11 cellular contexts compared by ENCODE assay signal in genomic region chr7:21338728-21339164, GRCh38.
A peak's percentile ranks its signal among the peaks of the same experiment; 100 is the strongest.
DNase-seq lines count a peak whose midpoint lies in the region; ATAC-seq lines count a peak whose summit lies in the region.
"Had no signal": no experiment of that assay in that cellular context is flagged by ENCODE, and none has a peak within 500 bp of the region (broad histone marks: within the 10 kb centered on the region; RNA-seq: fewer than 3 reads in every experiment).

No MANE protein-coding gene starts in this region.

- H3K4me3 Mint-ChIP-seq in activated naive CD4-positive, alpha-beta T cell treated with anti-CD3 and anti-CD28 coated beads, Interleukin-2, amount 50 U/mL, for 24 hours, result peak overlapping the region; percentile 54

- no peaks in the 10 kb centered on the region for H3K27me3 Mint-ChIP-seq in activated naive CD4-positive, alpha-beta T cell treated with anti-CD3 and anti-CD28 coated beads, Interleukin-2, amount 50 U/mL, for 24 hours

- H3K9me3 Mint-ChIP-seq in activated naive CD4-positive, alpha-beta T cell treated with anti-CD3 and anti-CD28 coated beads, Interleukin-2, amount 50 U/mL, for 24 hours, result no peaks in the 10 kb centered on the region

- ATAC-seq in HG03039 (IDR thresholded peaks at IDR 0.05; ENCODE audit: unreplicated experiment), result no peak
- no peak for ATAC-seq in GM21717 (IDR thresholded peaks at IDR 0.05; ENCODE audit: unreplicated experiment)
- no peak for ATAC-seq in HG02852 (IDR thresholded peaks at IDR 0.05; ENCODE audit: unreplicated experiment)
- ATAC-seq: HCT116 had no signal

- DNase-seq in CMK (ENCODE audit: low read depth) (peak; percentile 60), T-helper 2 cell (peak in 3 of 5 experiments; percentile 46 to 91 (median 49)), DMS 273 (lab: John Stamatoyannopoulos, UW; ENCODE audit: unreplicated experiment) (no peak)
- DNase-seq in stimulated activated CD4-positive, alpha-beta T cell treated with anti-CD3 and anti-CD28 coated beads, Interleukin-2, amount 100 ng/mL, for 4 hours (ENCODE audit: low read depth), result peak; percentile 25
- DNase-seq: islet precursor cell, NCI-H526 treated with DMSO at 0.1 percent for 48 hours had no signal

- peaks cover 19% of the 10 kb centered on the region for H3K4me1 Mint-ChIP-seq in activated naive CD4-positive, alpha-beta T cell treated with anti-CD3 and anti-CD28 coated beads, Interleukin-2, amount 50 U/mL, for 24 hours

- peak overlapping the region; percentile 80 for H3K27ac Mint-ChIP-seq in activated naive CD4-positive, alpha-beta T cell treated with anti-CD3 and anti-CD28 coated beads, Interleukin-2, amount 50 U/mL, for 24 hours

- no peaks in the 10 kb centered on the region for H3K36me3 Mint-ChIP-seq in activated naive CD4-positive, alpha-beta T cell treated with anti-CD3 and anti-CD28 coated beads, Interleukin-2, amount 50 U/mL, for 24 hours
